Comparison of ENCODE assay signal across 9 cellular contexts in the genomic region with DNA sequence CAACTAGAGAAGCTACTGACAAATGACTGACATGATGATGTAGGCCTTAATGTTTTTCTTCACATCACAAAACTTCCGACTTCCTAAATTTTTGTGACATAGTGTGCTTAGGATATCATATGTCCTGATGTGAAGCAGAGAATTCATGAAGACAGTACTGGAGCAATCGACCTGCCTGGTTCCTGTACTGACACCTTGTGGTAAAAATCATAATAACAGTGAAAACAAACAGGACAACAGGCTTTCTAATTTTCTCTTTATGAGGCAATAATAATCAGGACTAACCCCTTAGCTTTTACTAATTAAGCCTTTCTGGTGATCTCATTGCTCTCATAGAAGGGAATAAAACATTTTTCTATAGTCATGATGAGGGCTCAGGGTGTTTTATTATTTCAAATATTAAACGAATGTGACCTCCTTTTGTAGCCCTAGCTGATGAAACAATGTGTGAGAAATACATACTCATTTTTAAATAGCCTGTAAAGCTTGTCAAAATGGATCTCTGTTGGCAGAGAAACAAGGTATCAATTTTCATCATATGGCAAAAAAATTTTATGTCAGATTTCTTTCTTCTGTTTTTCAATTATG.
A peak's percentile ranks its signal among the peaks of the same experiment; 100 is the strongest.
DNase-seq lines count a peak whose midpoint lies in the region; ATAC-seq and TF ChIP-seq lines count a peak whose summit lies in the region.
"Had no signal": no experiment of that assay in that cellular context is flagged by ENCODE, and none has a peak within 500 bp of the region (broad histone marks: within the 10 kb centered on the region; RNA-seq: fewer than 3 reads in every experiment).

No MANE protein-coding gene starts in this region.

- DNase-seq in ELR (ENCODE audit: low read depth) (peak; percentile 3), HCT116 (ENCODE audit: low read depth, low spot score) (peak; percentile 10), RWPE1 (ENCODE audit: low spot score) (peak; percentile 1), hepatocyte (ENCODE audit: low spot score) (peak; percentile 31), glomerular visceral epithelial cell (ENCODE audit: extremely low spot score) (no peak), middle frontal gyrus (ENCODE audit: extremely low spot score, low spot score) (no peak)
- no peak for DNase-seq in effector CD4-positive, alpha-beta T cell
- DNase-seq: activated B cell treated with CpG ODN at 0.5 μM for 24 hours had no signal

- TF ChIP-seq CTCF in HCT116 (IDR thresholded peaks at IDR 0.05 in 2 of 3, conservative IDR thresholded peaks at IDR 0.05 in 1 of 3; ENCODE audit: borderline replicate concordance in 1 of 3, insufficient read depth in 1 of 3, low read depth in 2 of 3, low read length in 2 of 3) (peak in 2 of 3 experiments; percentile 31 to 46; a peak in 3 of 6 replicates), RWPE1 (conservative IDR thresholded peaks at IDR 0.05; ENCODE audit: low read depth) (peak; percentile 51), hepatocyte (IDR thresholded peaks at IDR 0.05; ENCODE audit: poor library complexity) (peak; percentile 61)

- H3K79me2 ChIP-seq in HCT116 (ENCODE audit: insufficient read depth, low read length) (no peaks in the 10 kb centered on the region), hepatocyte (no peaks in the 10 kb centered on the region)

- CTCF ChIA-PET in HCT116 (lab: Charles Lee) (no interaction called here), RWPE1 (lab: Yijun Ruan, JAX) (interaction anchor here (0.6 to 1.2 kb wide), 3 partner anchors 9 to 1118 kb away, joined by 3 to 7 read pairs (median 5); no protein-coding TSS in a partner anchor)

- H3K9me3 ChIP-seq in HCT116 (ENCODE audit: control insufficient read depth in 1 of 2, insufficient read depth in 1 of 2, low read depth in 1 of 2, low read length in 2 of 2): no peaks in the 10 kb centered on the region
- H3K9me3 ChIP-seq in hepatocyte (ENCODE audit: low read depth): no peaks in the 10 kb centered on the region

- H4K20me1 ChIP-seq in HCT116 (ENCODE audit: insufficient read depth) (no peaks in the 10 kb centered on the region), hepatocyte (ENCODE audit: insufficient read depth, poor library complexity, severe bottlenecking) (no peaks in the 10 kb centered on the region)

- TF ChIP-seq RAD21 in HCT116 (IDR thresholded peaks at IDR 0.05; ENCODE audit: low read depth): peak; percentile 23; the same call in 1 of the 2 replicates

- RAD21 ChIA-PET in HCT116 (lab: Charles Lee; ENCODE audit: low non-redundant PET in 1 of 2, low total read pairs in 2 of 2, uncharacterized antibody in 2 of 2, unreplicated experiment in 2 of 2): no interaction called here

- H3K27ac ChIP-seq in HCT116 (ENCODE audit: low read depth, low read length) (no peak overlapping the region), RWPE1 (no peak overlapping the region), hepatocyte (no peak overlapping the region)

- H2AFZ ChIP-seq in HCT116 (ENCODE audit: low read depth, low read length, poor library complexity, severe bottlenecking): no peak overlapping the region
- no peak overlapping the region for H2AFZ ChIP-seq in hepatocyte

- POLR2A ChIA-PET in HCT116 (lab: Charles Lee): no interaction called here
- POLR2A ChIA-PET in RWPE1 (lab: Yijun Ruan, JAX; ENCODE audit: low non-redundant PET): no interaction called here

- H3K9me2 ChIP-seq in HCT116 (ENCODE audit: insufficient read depth): no peaks in the 10 kb centered on the region
- H3K9me2 ChIP-seq in hepatocyte (replicated peaks; ENCODE audit: insufficient read depth): no peaks in the 10 kb centered on the region

- H3K9ac ChIP-seq in HCT116 (ENCODE audit: low read length): no peak overlapping the region

- H3K36me3 ChIP-seq in HCT116 (ENCODE audit: control insufficient read depth in 1 of 2, insufficient read depth in 2 of 2, low read length in 2 of 2) (no peaks in the 10 kb centered on the region), hepatocyte (replicated peaks; ENCODE audit: insufficient read depth, low read depth) (no peaks in the 10 kb centered on the region)

- no peak overlapping the region for H3K4me2 ChIP-seq in HCT116 (ENCODE audit: low read length)
- no peak overlapping the region for H3K4me2 ChIP-seq in hepatocyte

- no peak for TF ChIP-seq POLR2A in HCT116 (IDR thresholded peaks at IDR 0.05; ENCODE audit: borderline replicate concordance, extremely low read depth, insufficient read depth, insufficient read length)

- 31% methylated on average over 3 of the region's 3 CpGs for WGBS in hepatocyte (ENCODE audit: low lambda C conversion rate, missing lambda C conversion rate)

- H3K27me3 ChIP-seq in HCT116 (ENCODE audit: insufficient read depth, low read length): no peaks in the 10 kb centered on the region
- no peaks in the 10 kb centered on the region for H3K27me3 ChIP-seq in hepatocyte

- H3K4me3 ChIP-seq in HCT116 (replicated peaks in 1 of 2; ENCODE audit: low read depth in 1 of 2, low read length in 2 of 2) (no peak overlapping the region), hepatocyte (no peak overlapping the region)

- H3K4me1 ChIP-seq in HCT116 (ENCODE audit: control insufficient read depth in 1 of 2, insufficient read depth in 2 of 2, low read length in 2 of 2): no peaks in the 10 kb centered on the region
- no peaks in the 10 kb centered on the region for H3K4me1 ChIP-seq in hepatocyte (ENCODE audit: insufficient read depth)

- ATAC-seq in HCT116 (0 out of 2 replicates have a peak, but pooled peaks have one; percentile 36), HG02798 (IDR thresholded peaks at IDR 0.05; ENCODE audit: poor library complexity, unreplicated experiment) (no peak)

- no TSS peak for BruUV-seq in HCT116 (replicated peaks; lab: Mats Ljungman, UMichigan)

- intact Hi-C loops in HCT116 (cut with micrococcal nuclease): loop anchor here (5.0 kb wide), 1 partner anchor 296 kb away; no protein-coding TSS in a partner anchor

TF ChIP-seq in HCT116, 20 proteins besides CTCF, POLR2A, EP300 and RAD21:
- no peak for TF ChIP-seq SRF (IDR thresholded peaks at IDR 0.05; ENCODE audit: low read depth)
TF ChIP-seq in HCT116: peak in this region for 0.

Comparison
In these comparisons a context has a peak if more than half of its experiments do, and no peak if none do; other contexts are left out.
1. DNase-seq: peak in ELR (single experiment), HCT116 (single experiment), RWPE1 (single experiment) and hepatocyte (single experiment); none in effector CD4-positive, alpha-beta T cell (single experiment), glomerular visceral epithelial cell (single experiment) and middle frontal gyrus (single experiment).
2. Peak in every context shown above with its lines, with median percentiles within 50 percentile points of each other: CTCF ChIP-seq.